ENCODE assay signal across 2 cellular contexts in the genomic region with DNA sequence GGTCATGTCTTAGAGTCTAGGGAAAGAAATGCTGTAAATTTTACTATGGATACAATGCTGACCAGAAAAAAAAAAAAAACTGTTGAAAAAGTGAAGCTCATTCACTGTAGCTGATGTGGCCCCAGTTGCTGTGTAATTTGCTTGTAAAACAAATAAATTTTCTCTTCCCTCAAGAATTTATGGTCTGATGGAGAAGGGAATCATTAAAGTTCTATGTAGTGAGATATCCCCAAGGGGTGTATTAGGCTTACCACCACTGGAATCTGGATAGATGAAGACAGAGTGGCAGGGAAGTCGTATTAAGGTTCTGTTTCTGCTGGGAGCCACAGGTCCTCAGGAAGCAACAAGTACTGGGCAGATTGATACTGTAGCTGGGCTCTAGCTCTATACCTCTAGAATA.
TF ChIP-seq lines count a peak whose summit lies in the region.

No MANE protein-coding gene starts in this region.

TF ChIP-seq in IMR-90, 13 proteins besides CTCF, POLR2A, EP300 and RAD21 (continued from another document):
- TF ChIP-seq SMC3 (IDR thresholded peaks at IDR 0.05; ENCODE audit: low read depth, low read length) (no peak), BHLHE40 (IDR thresholded peaks at IDR 0.05; ENCODE audit: low read depth, low read length) (no peak), NFE2L2 (IDR thresholded peaks at IDR 0.05; ENCODE audit: low read depth, low read length) (no peak), MAZ (IDR thresholded peaks at IDR 0.05; ENCODE audit: borderline replicate concordance, low read depth, low read length) (no peak), CHD1 (IDR thresholded peaks at IDR 0.05; ENCODE audit: low read depth, low read length) (no peak), FOS (IDR thresholded peaks at IDR 0.05; ENCODE audit: low read depth, low read length) (no peak), RFX5 (IDR thresholded peaks at IDR 0.05; ENCODE audit: low read depth, low read length) (no peak), CEBPB (IDR thresholded peaks at IDR 0.05; ENCODE audit: low read depth, low read length) (no peak), MAFK (IDR thresholded peaks at IDR 0.05; ENCODE audit: low read depth, low read length) (no peak), MXI1 (IDR thresholded peaks at IDR 0.05; ENCODE audit: borderline replicate concordance, low read depth, low read length) (no peak)
- TF ChIP-seq, protein P1, sequence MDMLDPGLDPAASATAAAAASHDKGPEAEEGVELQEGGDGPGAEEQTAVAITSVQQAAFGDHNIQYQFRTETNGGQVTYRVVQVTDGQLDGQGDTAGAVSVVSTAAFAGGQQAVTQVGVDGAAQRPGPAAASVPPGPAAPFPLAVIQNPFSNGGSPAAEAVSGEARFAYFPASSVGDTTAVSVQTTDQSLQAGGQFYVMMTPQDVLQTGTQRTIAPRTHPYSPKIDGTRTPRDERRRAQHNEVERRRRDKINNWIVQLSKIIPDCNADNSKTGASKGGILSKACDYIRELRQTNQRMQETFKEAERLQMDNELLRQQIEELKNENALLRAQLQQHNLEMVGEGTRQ (IDR thresholded peaks at IDR 0.05; ENCODE audit: low read depth, low read length): no peak

TF ChIP-seq in HEK293T, 16 proteins besides CTCF, POLR2A, EP300 and RAD21 (continued from another document):
- TF ChIP-seq PKNOX1 (IDR thresholded peaks at IDR 0.05) (no peak), BHLHE40 (IDR thresholded peaks at IDR 0.05; ENCODE audit: borderline replicate concordance) (no peak), FOXA1 (IDR thresholded peaks at IDR 0.05) (no peak), NFRKB (IDR thresholded peaks at IDR 0.05) (no peak), FOXK2 (IDR thresholded peaks at IDR 0.05) (no peak), ZNF384 (IDR thresholded peaks at IDR 0.05) (no peak), L3MBTL2 (conservative IDR thresholded peaks at IDR 0.05) (no peak), LEF1 (IDR thresholded peaks at IDR 0.05; ENCODE audit: borderline replicate concordance) (no peak)
TF ChIP-seq in HEK293T: peak in this region for 0.
